In genomic region chr11:83054904-83055380, GRCh38 we compare ENCODE assay signal across 1 cellular context.
TF ChIP-seq lines count a peak whose summit lies in the region.

No MANE protein-coding gene starts in this region.

TF ChIP-seq in SK-N-SH treated with all-trans-retinoic acid at 6 μM for 48 hours, 23 proteins besides CTCF, POLR2A, EP300 and RAD21 (continued from another document):
- TF ChIP-seq ZFP3 (CRISPR knock-in tag; IDR thresholded peaks at IDR 0.05) (no peak), ARNTL (CRISPR knock-in tag; IDR thresholded peaks at IDR 0.05; ENCODE audit: borderline replicate concordance, low read depth) (no peak), BACH2 (CRISPR knock-in tag; IDR thresholded peaks at IDR 0.05; ENCODE audit: borderline replicate concordance) (no peak), ZNF565 (CRISPR knock-in tag; conservative IDR thresholded peaks at IDR 0.05; ENCODE audit: low read depth) (no peak), TCF4 (CRISPR knock-in tag; IDR thresholded peaks at IDR 0.05; ENCODE audit: borderline replicate concordance) (no peak), CSRNP3 (CRISPR knock-in tag; IDR thresholded peaks at IDR 0.05) (no peak)
